8 cellular contexts compared by ENCODE assay signal in the genomic region with DNA sequence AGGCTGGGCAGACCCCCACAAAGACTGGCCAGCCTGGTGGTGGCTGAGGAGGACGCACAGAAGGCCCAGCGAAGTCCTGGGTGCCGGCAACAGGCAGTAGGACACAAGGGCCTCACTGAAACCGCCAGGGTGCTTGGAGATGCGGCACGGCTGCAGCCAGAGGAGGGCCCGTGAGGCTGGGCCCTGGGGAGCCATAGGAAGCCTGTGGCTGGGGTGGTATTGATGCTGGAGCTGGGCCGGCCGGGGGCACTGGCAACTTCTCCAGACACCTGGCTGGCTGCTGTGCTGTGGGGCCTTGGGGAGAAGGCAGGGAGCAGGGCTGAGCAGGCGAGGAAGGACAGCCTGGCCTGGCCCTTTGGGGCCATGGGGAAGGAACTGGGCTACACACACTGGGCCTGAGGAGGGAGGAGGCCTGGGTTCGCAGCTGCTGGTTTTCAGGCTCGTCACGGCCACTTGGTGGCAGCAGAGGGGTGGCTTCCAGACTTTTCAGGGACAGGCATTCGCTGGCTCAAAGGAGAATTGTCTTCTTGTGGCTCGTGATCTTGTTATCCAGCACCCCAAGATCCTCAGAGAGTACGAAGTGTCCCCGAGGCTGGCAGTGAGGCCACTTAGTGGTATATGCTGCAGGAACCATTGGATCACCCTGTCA. TPM values are rescaled to one million over a fixed set of nuclear protein-coding genes. Genes with fewer than 3 reads are reported as not detected.
DNase-seq lines count a peak whose midpoint lies in the region; ATAC-seq and TF ChIP-seq lines count a peak whose summit lies in the region.

No MANE protein-coding gene starts in this region.

- ATAC-seq in mucosa of descending colon (peak; percentile 82), GM18511 (IDR thresholded peaks at IDR 0.05; ENCODE audit: unreplicated experiment) (no peak)
- ATAC-seq in stimulated activated naive B cell treated with anti-CD40 and anti-IgM and Interleukin-4, amounts not matched to agents 10 μg/mL and 1 μg/mL and 100 μg/mL, for 72 hours (replicated peaks): peak; percentile 78 to 83

- intact Hi-C loops in mucosa of descending colon (cut with DNase I, micrococcal nuclease): loop anchor here in 1 of 2 donors (10.0 kb wide), 1 partner anchor 110 kb away; no protein-coding TSS in a partner anchor

- DNase-seq in Ammon's horn (ENCODE audit: low spot score) (peak; percentile 88), GM19238 (ENCODE audit: insufficient read length, low spot score) (peak; percentile 70), NCI-H748 (lab: John Stamatoyannopoulos, UW; ENCODE audit: unreplicated experiment) (peak; percentile 37), endothelial cell (ENCODE audit: low spot score) (peak; percentile 68), mucosa of descending colon (peak in 2 of 3 donors; percentile 75)
- peak; percentile 6 to 29 (median 11) for DNase-seq in activated CD8-positive, alpha-beta memory T cell treated with anti-CD3 and anti-CD28 coated beads for 48 hours (ENCODE audit: low read depth in 2 of 3, low spot score in 2 of 3)
- DNase-seq in stimulated activated naive B cell treated with anti-CD40 and anti-IgM and Interleukin-4, amounts not matched to agents 10 μg/mL and 1 μg/mL and 100 μg/mL, for 72 hours: peak; percentile 40

- H3K4me3 ChIP-seq in mucosa of descending colon: no peak overlapping the region

- no peak overlapping the region for H3K4me3 Mint-ChIP-seq in endothelial cell (ENCODE audit: unreplicated experiment)
- H3K4me3 Mint-ChIP-seq in stimulated activated naive B cell treated with anti-CD40 and anti-IgM and Interleukin-4, amounts not matched to agents 10 μg/mL and 1 μg/mL and 100 μg/mL, for 72 hours: no peak overlapping the region

- no peaks in the 10 kb centered on the region for H3K36me3 ChIP-seq in mucosa of descending colon (ENCODE audit: low read depth)

- no peaks in the 10 kb centered on the region for H3K9me3 Mint-ChIP-seq in endothelial cell (ENCODE audit: unreplicated experiment)
- no peaks in the 10 kb centered on the region for H3K9me3 Mint-ChIP-seq in stimulated activated naive B cell treated with anti-CD40 and anti-IgM and Interleukin-4, amounts not matched to agents 10 μg/mL and 1 μg/mL and 100 μg/mL, for 72 hours

- H3K9me3 ChIP-seq in mucosa of descending colon: no peaks in the 10 kb centered on the region

- TF ChIP-seq CTCF in endothelial cell (IDR thresholded peaks at IDR 0.05; ENCODE audit: unreplicated experiment): no peak
- TF ChIP-seq CTCF in mucosa of descending colon (IDR thresholded peaks at IDR 0.05): peak; percentile 21

- no peaks in the 10 kb centered on the region for H3K4me1 ChIP-seq in mucosa of descending colon (ENCODE audit: low read depth)

- H3K4me1 Mint-ChIP-seq in endothelial cell (ENCODE audit: unreplicated experiment): peaks cover 14% of the 10 kb centered on the region
- H3K4me1 Mint-ChIP-seq in stimulated activated naive B cell treated with anti-CD40 and anti-IgM and Interleukin-4, amounts not matched to agents 10 μg/mL and 1 μg/mL and 100 μg/mL, for 72 hours: peaks cover 2 to 10% of the 10 kb centered on the region in 2 donors

- peaks cover 15% of the 10 kb centered on the region for H3K27me3 Mint-ChIP-seq in endothelial cell (ENCODE audit: unreplicated experiment)
- peaks cover 25 to 31% of the 10 kb centered on the region in 2 donors for H3K27me3 Mint-ChIP-seq in stimulated activated naive B cell treated with anti-CD40 and anti-IgM and Interleukin-4, amounts not matched to agents 10 μg/mL and 1 μg/mL and 100 μg/mL, for 72 hours

- no peaks in the 10 kb centered on the region for H3K36me3 Mint-ChIP-seq in endothelial cell (ENCODE audit: low read depth, unreplicated experiment)
- no peaks in the 10 kb centered on the region for H3K36me3 Mint-ChIP-seq in stimulated activated naive B cell treated with anti-CD40 and anti-IgM and Interleukin-4, amounts not matched to agents 10 μg/mL and 1 μg/mL and 100 μg/mL, for 72 hours

- H3K27ac Mint-ChIP-seq in endothelial cell (ENCODE audit: unreplicated experiment): no peak overlapping the region
- H3K27ac Mint-ChIP-seq in stimulated activated naive B cell treated with anti-CD40 and anti-IgM and Interleukin-4, amounts not matched to agents 10 μg/mL and 1 μg/mL and 100 μg/mL, for 72 hours: no peak overlapping the region

RNA-seq across cellular contexts. Expression of a gene that starts 37.2 kb away (rescaled TPM):
- total RNA-seq in endothelial cell (ENCODE audit: unreplicated experiment): 0.10 TPM
- total RNA-seq in mucosa of descending colon: 1 to 10 TPM in 1 of 3 donors, under 1 TPM in 1, not detected in 1; 0.07 to 1.1 TPM

RNA-seq across cellular contexts. Expression of a gene that starts 44.3 kb away (rescaled TPM):
- total RNA-seq in endothelial cell (ENCODE audit: unreplicated experiment) (15.3 TPM), mucosa of descending colon (10 to 100 TPM; 13.1 to 19.9 (median 16.0) TPM)

RNA-seq across cellular contexts. Expression of a gene that starts 59.9 kb away (rescaled TPM):
- total RNA-seq in endothelial cell (ENCODE audit: unreplicated experiment) (393 TPM), mucosa of descending colon (10 to 100 TPM in 2 of 3 donors, 1 to 10 TPM in 1; 3.5 to 21.8 (median 10.1) TPM)

Comparison
In these comparisons a context has a peak if more than half of its experiments do, and no peak if none do; other contexts are left out.
1. DNase-seq: peak in every context shown above with its lines; median percentile 88 in Ammon's horn; 75 in mucosa of descending colon; 70 in GM19238; 68 in endothelial cell; 40 in stimulated activated naive B cell treated with anti-CD40 and anti-IgM and Interleukin-4, amounts not matched to agents 10 μg/mL and 1 μg/mL and 100 μg/mL, for 72 hours; 37 in NCI-H748; 11 in activated CD8-positive, alpha-beta memory T cell treated with anti-CD3 and anti-CD28 coated beads for 48 hours.
2. RNA of a gene that starts 59.9 kb away (total RNA-seq): 393 TPM in endothelial cell (single experiment); 3.5 to 21.8 TPM in mucosa of descending colon; every median in the first group is over 10 times any median in the second.